Comparison of ENCODE assay signal across 15 cellular contexts in the genomic region with DNA sequence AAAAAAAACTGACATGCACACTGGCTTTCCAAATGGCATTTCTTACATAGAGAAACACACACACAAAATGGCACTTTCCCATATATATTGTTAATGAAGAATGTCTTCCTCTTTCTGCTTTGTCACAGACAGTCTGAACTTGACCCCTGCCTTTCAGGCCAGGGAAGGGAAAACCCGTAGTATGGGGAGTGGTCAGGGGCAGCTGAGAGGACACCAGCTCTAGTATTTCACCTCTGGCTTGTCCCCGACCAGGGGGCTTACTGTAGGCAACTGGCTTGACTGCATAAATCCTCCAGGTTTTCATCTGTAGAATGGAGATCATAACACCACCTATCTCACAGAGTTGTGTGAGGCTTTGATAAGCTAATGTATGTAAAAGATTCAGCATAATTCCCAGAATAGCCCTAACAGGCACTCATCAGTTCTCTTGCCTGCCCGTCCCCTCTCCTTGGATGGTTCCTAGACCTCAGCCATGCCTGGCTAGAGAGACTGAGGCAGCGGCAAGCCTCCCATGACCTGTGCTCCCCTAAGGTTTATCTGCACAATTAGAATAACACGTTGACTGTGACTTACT.
"Had no signal": no experiment of that assay in that cellular context is flagged by ENCODE, and none has a peak within 500 bp of the region (broad histone marks: within the 10 kb centered on the region; RNA-seq: fewer than 3 reads in every experiment).

No MANE protein-coding gene starts in this region.

- H3K27me3 ChIP-seq: MG63 had no signal

- H3K36me3 ChIP-seq: MG63 had no signal

- ATAC-seq: Panc1, PC-3 had no signal

- H3K4me3 ChIP-seq: MG63 had no signal

- DNase-seq: Karpas-422, KG1, MG63, NCI-H1092 treated with DMSO at 0.1 percent for 48 hours, NCI-H1436, NCI-H187, NCI-H2081 treated with DMSO at 0.1 percent for 48 hours, NCI-H226, NCI-H446, NCI-H510A, NCI-H524 treated with DMSO at 0.1 percent for 48 hours, PC-3, SHP77 had no signal

- H3K27ac ChIP-seq: RWPE1 had no signal
